In genomic region chr1:226993676-226994356, GRCh38 we compare ENCODE assay signal across 1 cellular context.
TF ChIP-seq lines count a peak whose summit lies in the region.

No MANE protein-coding gene starts in this region.

TF ChIP-seq in WTC11, 78 proteins besides CTCF, POLR2A, EP300 and RAD21 (continued from another document):
- TF ChIP-seq STAT6 (CRISPR knock-in tag; conservative IDR thresholded peaks at IDR 0.05; ENCODE audit: low read depth) (no peak), FOXP4 (CRISPR knock-in tag; IDR thresholded peaks at IDR 0.05) (no peak), ZMAT4 (CRISPR knock-in tag; IDR thresholded peaks at IDR 0.05) (no peak), MLX (CRISPR knock-in tag; IDR thresholded peaks at IDR 0.05) (no peak), ZBTB43 (CRISPR knock-in tag; IDR thresholded peaks at IDR 0.05) (no peak), NR2C2 (CRISPR knock-in tag; IDR thresholded peaks at IDR 0.05) (no peak), USF1 (CRISPR knock-in tag; IDR thresholded peaks at IDR 0.05) (no peak), ZNF671 (CRISPR knock-in tag; IDR thresholded peaks at IDR 0.05) (no peak), FOXJ3 (CRISPR knock-in tag; IDR thresholded peaks at IDR 0.05; ENCODE audit: borderline replicate concordance) (no peak), ZNF121 (CRISPR knock-in tag; IDR thresholded peaks at IDR 0.05) (no peak), TCF7 (CRISPR knock-in tag; IDR thresholded peaks at IDR 0.05; ENCODE audit: low read depth) (no peak), OVOL2 (CRISPR knock-in tag; IDR thresholded peaks at IDR 0.05; ENCODE audit: borderline replicate concordance) (no peak)
